10 cellular contexts compared by ENCODE assay signal in the genomic region with DNA sequence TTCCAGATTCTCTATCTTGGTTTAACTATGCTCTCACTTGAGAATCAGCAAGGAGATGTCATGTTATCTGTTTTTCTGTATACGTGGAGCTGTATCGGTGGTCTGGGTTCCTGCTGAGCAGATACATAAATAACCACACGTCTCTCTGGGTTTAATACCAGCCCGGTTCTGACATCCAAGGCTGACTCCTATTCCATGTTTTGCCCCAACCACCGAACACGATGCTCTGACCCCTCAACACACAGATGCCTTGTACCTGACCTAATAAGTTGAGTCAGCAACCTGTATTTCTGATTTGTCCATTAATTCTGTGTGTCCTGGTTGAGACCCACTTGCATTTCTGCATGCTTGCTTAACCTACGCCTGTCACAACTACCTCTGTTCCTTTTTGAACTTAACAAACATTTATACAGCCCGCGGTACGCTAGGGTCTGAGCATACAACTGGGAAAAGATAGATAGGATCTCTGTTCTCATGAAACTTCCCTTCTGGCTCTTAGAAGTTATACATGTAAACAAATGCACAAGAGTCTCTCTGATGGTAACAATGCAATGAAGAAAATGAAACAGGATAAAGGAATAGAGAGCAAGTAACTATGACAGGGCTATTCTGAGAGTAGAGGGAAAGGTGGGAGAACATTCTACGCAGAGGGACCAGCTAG.
DNase-seq lines count a peak whose midpoint lies in the region; ATAC-seq, FAIRE-seq and TF ChIP-seq lines count a peak whose summit lies in the region.
"Had no signal": no experiment of that assay in that cellular context is flagged by ENCODE, and none has a peak within 500 bp of the region (broad histone marks: within the 10 kb centered on the region; RNA-seq: fewer than 3 reads in every experiment).

No MANE protein-coding gene starts in this region.

- peaks cover 11% of the 10 kb centered on the region for H3K9me3 Mint-ChIP-seq in activated naive CD8-positive, alpha-beta T cell treated with anti-CD3 and anti-CD28 coated beads, Interleukin-2, amount 10 ng/mL, durations not matched to agents 7 days and 5 days
- H3K9me3 Mint-ChIP-seq in activated naive CD8-positive, alpha-beta T cell treated with anti-CD3 and anti-CD28 coated beads for 36 hours: no peaks in the 10 kb centered on the region

- POLR2A ChIA-PET in activated naive CD8-positive, alpha-beta T cell treated with anti-CD3 and anti-CD28 coated beads, Interleukin-2, amount 10 ng/mL, durations not matched to agents 7 days and 5 days (lab: Charles Lee): no interaction called here

- peak overlapping the region; percentile 4 for H3K27ac Mint-ChIP-seq in activated naive CD8-positive, alpha-beta T cell treated with anti-CD3 and anti-CD28 coated beads, Interleukin-2, amount 10 ng/mL, durations not matched to agents 7 days and 5 days
- no peak overlapping the region for H3K27ac Mint-ChIP-seq in activated naive CD8-positive, alpha-beta T cell treated with anti-CD3 and anti-CD28 coated beads for 36 hours

- H3K27me3 ChIP-seq in hepatocyte: no peaks in the 10 kb centered on the region
- H3K27me3 ChIP-seq in upper lobe of right lung: no peaks in the 10 kb centered on the region
- no peaks in the 10 kb centered on the region for H3K27me3 ChIP-seq in small intestine (ENCODE audit: control insufficient read depth in 2 of 2, insufficient read depth in 2 of 2, low read length in 2 of 2)
- H3K27me3 ChIP-seq: ovary had no signal

- H3K4me3 ChIP-seq in hepatocyte (no peak overlapping the region), upper lobe of right lung (no peak overlapping the region), small intestine (ENCODE audit: low read depth in 1 of 2, low read length in 2 of 2) (no peak overlapping the region)
- H3K4me3 ChIP-seq: ovary had no signal

- no peak overlapping the region for H3K4me3 Mint-ChIP-seq in activated naive CD8-positive, alpha-beta T cell treated with anti-CD3 and anti-CD28 coated beads, Interleukin-2, amount 10 ng/mL, durations not matched to agents 7 days and 5 days
- H3K4me3 Mint-ChIP-seq in activated naive CD8-positive, alpha-beta T cell treated with anti-CD3 and anti-CD28 coated beads for 36 hours: no peak overlapping the region

- peak overlapping the region; percentile 67 for H3K4me2 ChIP-seq in hepatocyte

- H3K27me3 Mint-ChIP-seq in activated naive CD8-positive, alpha-beta T cell treated with anti-CD3 and anti-CD28 coated beads, Interleukin-2, amount 10 ng/mL, durations not matched to agents 7 days and 5 days: no peaks in the 10 kb centered on the region
- no peaks in the 10 kb centered on the region for H3K27me3 Mint-ChIP-seq in activated naive CD8-positive, alpha-beta T cell treated with anti-CD3 and anti-CD28 coated beads for 36 hours

- H3K27ac ChIP-seq in hepatocyte: peak overlapping the region; percentile 55
- H3K27ac ChIP-seq in upper lobe of right lung: peak overlapping the region; percentile 26
- no peak overlapping the region for H3K27ac ChIP-seq in small intestine (ENCODE audit: low read depth in 1 of 2, low read length in 1 of 2)
- H3K27ac ChIP-seq: ovary had no signal

- H4K20me1 ChIP-seq in hepatocyte (ENCODE audit: insufficient read depth, poor library complexity, severe bottlenecking): no peaks in the 10 kb centered on the region

- peaks cover 2% of the 10 kb centered on the region for H3K79me2 ChIP-seq in hepatocyte

- 60% methylated on average over 11 of the region's 11 CpGs for WGBS in hepatocyte (ENCODE audit: low lambda C conversion rate, missing lambda C conversion rate)
- 70 to 83% (median 76%) methylated on average over 11 of the region's 11 CpGs for WGBS in small intestine, 3 donors

- no peak overlapping the region for H2AFZ ChIP-seq in hepatocyte

- peaks cover 18% of the 10 kb centered on the region for H3K36me3 Mint-ChIP-seq in activated naive CD8-positive, alpha-beta T cell treated with anti-CD3 and anti-CD28 coated beads, Interleukin-2, amount 10 ng/mL, durations not matched to agents 7 days and 5 days
- no peaks in the 10 kb centered on the region for H3K36me3 Mint-ChIP-seq in activated naive CD8-positive, alpha-beta T cell treated with anti-CD3 and anti-CD28 coated beads for 36 hours

- no peak for DNase-seq in activated naive CD8-positive, alpha-beta T cell treated with anti-CD3 and anti-CD28 coated beads, Interleukin-2, amount 10 ng/mL, durations not matched to agents 7 days and 5 days
- no peak for DNase-seq in activated naive CD8-positive, alpha-beta T cell treated with anti-CD3 and anti-CD28 coated beads for 36 hours
- DNase-seq in amniotic epithelial cell (ENCODE audit: low read depth): peak; percentile 17
- DNase-seq in hepatocyte (ENCODE audit: low spot score): no peak
- no peak for DNase-seq in upper lobe of right lung
- no peak for DNase-seq in NCI-H226
- no peak for DNase-seq in DMS114 treated with DMSO at 0.1 percent for 48 hours (lab: John Stamatoyannopoulos, UW; ENCODE audit: unreplicated experiment)
- no peak for DNase-seq in small intestine
- DNase-seq: effector memory CD4-positive, alpha-beta T cell had no signal

- H3K9me3 ChIP-seq in hepatocyte (ENCODE audit: low read depth) (no peaks in the 10 kb centered on the region), upper lobe of right lung (no peaks in the 10 kb centered on the region), small intestine (ENCODE audit: control insufficient read depth, low read depth) (no peaks in the 10 kb centered on the region)
- H3K9me3 ChIP-seq: ovary had no signal

- H3K9me2 ChIP-seq in hepatocyte (replicated peaks; ENCODE audit: insufficient read depth): no peaks in the 10 kb centered on the region

- TF ChIP-seq CTCF in hepatocyte (IDR thresholded peaks at IDR 0.05; ENCODE audit: poor library complexity): no peak
- TF ChIP-seq CTCF in upper lobe of right lung (IDR thresholded peaks at IDR 0.05): no peak

- no peak for ATAC-seq in activated naive CD8-positive, alpha-beta T cell treated with anti-CD3 and anti-CD28 coated beads, Interleukin-2, amount 10 ng/mL, durations not matched to agents 7 days and 5 days (ENCODE audit: low read depth)
- no peak for ATAC-seq in upper lobe of right lung

- H3K4me1 ChIP-seq in hepatocyte (ENCODE audit: insufficient read depth): peaks cover 16% of the 10 kb centered on the region
- no peaks in the 10 kb centered on the region for H3K4me1 ChIP-seq in upper lobe of right lung
- H3K4me1 ChIP-seq in small intestine (ENCODE audit: control insufficient read depth in 2 of 2, insufficient read depth in 1 of 2, low read depth in 1 of 2, low read length in 1 of 2): no peaks in the 10 kb centered on the region

- no peaks in the 10 kb centered on the region for H3K36me3 ChIP-seq in hepatocyte (replicated peaks; ENCODE audit: insufficient read depth, low read depth)
- no peaks in the 10 kb centered on the region for H3K36me3 ChIP-seq in upper lobe of right lung
- H3K36me3 ChIP-seq in small intestine (ENCODE audit: control insufficient read depth in 2 of 2, insufficient read depth in 2 of 2, low read length in 2 of 2): no peaks in the 10 kb centered on the region
- H3K36me3 ChIP-seq: ovary had no signal

- H3K4me1 Mint-ChIP-seq in activated naive CD8-positive, alpha-beta T cell treated with anti-CD3 and anti-CD28 coated beads, Interleukin-2, amount 10 ng/mL, durations not matched to agents 7 days and 5 days: peaks cover 26% of the 10 kb centered on the region
- H3K4me1 Mint-ChIP-seq in activated naive CD8-positive, alpha-beta T cell treated with anti-CD3 and anti-CD28 coated beads for 36 hours: peaks cover 18% of the 10 kb centered on the region

- intact Hi-C loops in upper lobe of right lung (cut with DNase I): no loop called here

- no peak for FAIRE-seq in small intestine (lab: Jason Lieb, UNC)

Comparison
In these comparisons a context has a peak if more than half of its experiments do, and no peak if none do; other contexts are left out.
1. H3K27ac ChIP-seq: peak in hepatocyte (single experiment) and upper lobe of right lung (single experiment); none in small intestine (0 of 2).